1 cellular context compared by ENCODE assay signal in the genomic region with DNA sequence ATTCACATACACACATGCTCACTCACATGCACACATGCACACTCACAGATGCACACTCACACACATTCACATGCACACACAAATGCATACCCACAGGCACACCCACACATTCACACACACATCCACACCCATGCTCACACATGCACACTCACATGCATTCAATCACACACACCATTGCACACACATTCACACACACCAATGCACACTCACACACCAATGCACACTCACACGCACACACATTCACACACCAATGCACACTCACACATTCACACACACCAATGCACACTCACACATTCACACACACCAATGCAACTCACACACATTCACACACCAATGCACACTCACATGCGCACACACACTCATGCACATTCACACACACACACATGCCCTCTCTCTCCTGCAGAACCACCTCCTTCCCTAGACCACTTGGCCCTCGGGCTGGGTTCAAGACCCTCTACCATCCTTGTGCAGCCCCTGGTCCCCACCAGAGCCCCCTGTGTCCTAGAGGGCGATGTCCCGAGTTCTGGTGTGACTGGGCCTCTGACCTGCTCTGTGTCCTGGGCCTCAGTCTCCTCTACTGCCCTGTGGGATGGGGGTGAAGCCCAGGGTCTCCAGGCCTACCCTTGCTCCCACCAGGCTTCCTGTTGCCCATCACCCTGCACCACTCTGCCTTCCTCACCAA.
TF ChIP-seq lines count a peak whose summit lies in the region.

No MANE protein-coding gene starts in this region.

TF ChIP-seq in H1, 55 proteins besides CTCF, POLR2A, EP300 and RAD21 (continued from another document):
- TF ChIP-seq CREB1 (IDR thresholded peaks at IDR 0.05) (no peak), SAP30 (IDR thresholded peaks at IDR 0.05; ENCODE audit: insufficient read depth, insufficient replicate concordance, low read length) (no peak), HDAC2 (IDR thresholded peaks at IDR 0.05; ENCODE audit: borderline replicate concordance in 1 of 2, low read depth in 2 of 2, low read length in 2 of 2) (no peak), SP2 (IDR thresholded peaks at IDR 0.05; ENCODE audit: low read length) (no peak), SIRT6 (IDR thresholded peaks at IDR 0.05; ENCODE audit: low read length) (no peak), RNF2 (IDR thresholded peaks at IDR 0.05; ENCODE audit: borderline replicate concordance, low read depth, low read length, missing control alignments, poor library complexity, severe bottlenecking) (no peak), HDAC6 (IDR thresholded peaks at IDR 0.05; ENCODE audit: low read depth, low read length) (no peak), SIX5 (IDR thresholded peaks at IDR 0.05; ENCODE audit: low read depth, low read length) (no peak), CBX5 (IDR thresholded peaks at IDR 0.05; ENCODE audit: low read depth, low read length) (no peak)
- TF ChIP-seq, protein P1, sequence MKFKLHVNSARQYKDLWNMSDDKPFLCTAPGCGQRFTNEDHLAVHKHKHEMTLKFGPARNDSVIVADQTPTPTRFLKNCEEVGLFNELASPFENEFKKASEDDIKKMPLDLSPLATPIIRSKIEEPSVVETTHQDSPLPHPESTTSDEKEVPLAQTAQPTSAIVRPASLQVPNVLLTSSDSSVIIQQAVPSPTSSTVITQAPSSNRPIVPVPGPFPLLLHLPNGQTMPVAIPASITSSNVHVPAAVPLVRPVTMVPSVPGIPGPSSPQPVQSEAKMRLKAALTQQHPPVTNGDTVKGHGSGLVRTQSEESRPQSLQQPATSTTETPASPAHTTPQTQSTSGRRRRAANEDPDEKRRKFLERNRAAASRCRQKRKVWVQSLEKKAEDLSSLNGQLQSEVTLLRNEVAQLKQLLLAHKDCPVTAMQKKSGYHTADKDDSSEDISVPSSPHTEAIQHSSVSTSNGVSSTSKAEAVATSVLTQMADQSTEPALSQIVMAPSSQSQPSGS (IDR thresholded peaks at IDR 0.05; ENCODE audit: low read length), result no peak
- TF ChIP-seq, protein P2, sequence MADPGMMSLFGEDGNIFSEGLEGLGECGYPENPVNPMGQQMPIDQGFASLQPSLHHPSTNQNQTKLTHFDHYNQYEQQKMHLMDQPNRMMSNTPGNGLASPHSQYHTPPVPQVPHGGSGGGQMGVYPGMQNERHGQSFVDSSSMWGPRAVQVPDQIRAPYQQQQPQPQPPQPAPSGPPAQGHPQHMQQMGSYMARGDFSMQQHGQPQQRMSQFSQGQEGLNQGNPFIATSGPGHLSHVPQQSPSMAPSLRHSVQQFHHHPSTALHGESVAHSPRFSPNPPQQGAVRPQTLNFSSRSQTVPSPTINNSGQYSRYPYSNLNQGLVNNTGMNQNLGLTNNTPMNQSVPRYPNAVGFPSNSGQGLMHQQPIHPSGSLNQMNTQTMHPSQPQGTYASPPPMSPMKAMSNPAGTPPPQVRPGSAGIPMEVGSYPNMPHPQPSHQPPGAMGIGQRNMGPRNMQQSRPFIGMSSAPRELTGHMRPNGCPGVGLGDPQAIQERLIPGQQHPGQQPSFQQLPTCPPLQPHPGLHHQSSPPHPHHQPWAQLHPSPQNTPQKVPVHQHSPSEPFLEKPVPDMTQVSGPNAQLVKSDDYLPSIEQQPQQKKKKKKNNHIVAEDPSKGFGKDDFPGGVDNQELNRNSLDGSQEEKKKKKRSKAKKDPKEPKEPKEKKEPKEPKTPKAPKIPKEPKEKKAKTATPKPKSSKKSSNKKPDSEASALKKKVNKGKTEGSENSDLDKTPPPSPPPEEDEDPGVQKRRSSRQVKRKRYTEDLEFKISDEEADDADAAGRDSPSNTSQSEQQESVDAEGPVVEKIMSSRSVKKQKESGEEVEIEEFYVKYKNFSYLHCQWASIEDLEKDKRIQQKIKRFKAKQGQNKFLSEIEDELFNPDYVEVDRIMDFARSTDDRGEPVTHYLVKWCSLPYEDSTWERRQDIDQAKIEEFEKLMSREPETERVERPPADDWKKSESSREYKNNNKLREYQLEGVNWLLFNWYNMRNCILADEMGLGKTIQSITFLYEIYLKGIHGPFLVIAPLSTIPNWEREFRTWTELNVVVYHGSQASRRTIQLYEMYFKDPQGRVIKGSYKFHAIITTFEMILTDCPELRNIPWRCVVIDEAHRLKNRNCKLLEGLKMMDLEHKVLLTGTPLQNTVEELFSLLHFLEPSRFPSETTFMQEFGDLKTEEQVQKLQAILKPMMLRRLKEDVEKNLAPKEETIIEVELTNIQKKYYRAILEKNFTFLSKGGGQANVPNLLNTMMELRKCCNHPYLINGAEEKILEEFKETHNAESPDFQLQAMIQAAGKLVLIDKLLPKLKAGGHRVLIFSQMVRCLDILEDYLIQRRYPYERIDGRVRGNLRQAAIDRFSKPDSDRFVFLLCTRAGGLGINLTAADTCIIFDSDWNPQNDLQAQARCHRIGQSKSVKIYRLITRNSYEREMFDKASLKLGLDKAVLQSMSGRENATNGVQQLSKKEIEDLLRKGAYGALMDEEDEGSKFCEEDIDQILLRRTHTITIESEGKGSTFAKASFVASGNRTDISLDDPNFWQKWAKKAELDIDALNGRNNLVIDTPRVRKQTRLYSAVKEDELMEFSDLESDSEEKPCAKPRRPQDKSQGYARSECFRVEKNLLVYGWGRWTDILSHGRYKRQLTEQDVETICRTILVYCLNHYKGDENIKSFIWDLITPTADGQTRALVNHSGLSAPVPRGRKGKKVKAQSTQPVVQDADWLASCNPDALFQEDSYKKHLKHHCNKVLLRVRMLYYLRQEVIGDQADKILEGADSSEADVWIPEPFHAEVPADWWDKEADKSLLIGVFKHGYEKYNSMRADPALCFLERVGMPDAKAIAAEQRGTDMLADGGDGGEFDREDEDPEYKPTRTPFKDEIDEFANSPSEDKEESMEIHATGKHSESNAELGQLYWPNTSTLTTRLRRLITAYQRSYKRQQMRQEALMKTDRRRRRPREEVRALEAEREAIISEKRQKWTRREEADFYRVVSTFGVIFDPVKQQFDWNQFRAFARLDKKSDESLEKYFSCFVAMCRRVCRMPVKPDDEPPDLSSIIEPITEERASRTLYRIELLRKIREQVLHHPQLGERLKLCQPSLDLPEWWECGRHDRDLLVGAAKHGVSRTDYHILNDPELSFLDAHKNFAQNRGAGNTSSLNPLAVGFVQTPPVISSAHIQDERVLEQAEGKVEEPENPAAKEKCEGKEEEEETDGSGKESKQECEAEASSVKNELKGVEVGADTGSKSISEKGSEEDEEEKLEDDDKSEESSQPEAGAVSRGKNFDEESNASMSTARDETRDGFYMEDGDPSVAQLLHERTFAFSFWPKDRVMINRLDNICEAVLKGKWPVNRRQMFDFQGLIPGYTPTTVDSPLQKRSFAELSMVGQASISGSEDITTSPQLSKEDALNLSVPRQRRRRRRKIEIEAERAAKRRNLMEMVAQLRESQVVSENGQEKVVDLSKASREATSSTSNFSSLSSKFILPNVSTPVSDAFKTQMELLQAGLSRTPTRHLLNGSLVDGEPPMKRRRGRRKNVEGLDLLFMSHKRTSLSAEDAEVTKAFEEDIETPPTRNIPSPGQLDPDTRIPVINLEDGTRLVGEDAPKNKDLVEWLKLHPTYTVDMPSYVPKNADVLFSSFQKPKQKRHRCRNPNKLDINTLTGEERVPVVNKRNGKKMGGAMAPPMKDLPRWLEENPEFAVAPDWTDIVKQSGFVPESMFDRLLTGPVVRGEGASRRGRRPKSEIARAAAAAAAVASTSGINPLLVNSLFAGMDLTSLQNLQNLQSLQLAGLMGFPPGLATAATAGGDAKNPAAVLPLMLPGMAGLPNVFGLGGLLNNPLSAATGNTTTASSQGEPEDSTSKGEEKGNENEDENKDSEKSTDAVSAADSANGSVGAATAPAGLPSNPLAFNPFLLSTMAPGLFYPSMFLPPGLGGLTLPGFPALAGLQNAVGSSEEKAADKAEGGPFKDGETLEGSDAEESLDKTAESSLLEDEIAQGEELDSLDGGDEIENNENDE (IDR thresholded peaks at IDR 0.05; ENCODE audit: insufficient replicate concordance, low read length), result no peak
TF ChIP-seq in H1: peak in this region for 0.
